21 cellular contexts compared by ENCODE assay signal in genomic region chr1:23788695-23789094, GRCh38. TPM values are rescaled to one million over a fixed set of nuclear protein-coding genes. Genes with fewer than 3 reads are reported as not detected.
DNase-seq lines count a peak whose midpoint lies in the region; ATAC-seq and TF ChIP-seq lines count a peak whose summit lies in the region.
"Had no signal": no experiment of that assay in that cellular context is flagged by ENCODE, and none has a peak within 500 bp of the region (broad histone marks: within the 10 kb centered on the region; RNA-seq: fewer than 3 reads in every experiment).

No MANE protein-coding gene starts in this region.

- H3K36me3 Mint-ChIP-seq in T-helper 2 cell treated with Interferon-gamma antibody and Interleukin-4, amounts not matched to agents 5 μg/mL and 100 μg/mL, for 36 hours (ENCODE audit: low read depth): peaks cover 52% of the 10 kb centered on the region
- peaks cover 28% of the 10 kb centered on the region for H3K36me3 Mint-ChIP-seq in natural killer cell treated with Interleukin-12 subunit alpha and Interleukin-12 subunit beta and Interleukin-15 and Interleukin-18, amount 100 ng/mL, for 72 hours
- peaks cover 19 to 35% of the 10 kb centered on the region in 2 donors for H3K36me3 Mint-ChIP-seq in activated naive CD4-positive, alpha-beta T cell treated with anti-CD3 and anti-CD28 coated beads, Interleukin-2, amount 50 U/mL, for 72 hours

- H3K27ac Mint-ChIP-seq in T-helper 2 cell treated with Interferon-gamma antibody and Interleukin-4, amounts not matched to agents 5 μg/mL and 100 μg/mL, for 36 hours: no peak overlapping the region
- H3K27ac Mint-ChIP-seq in natural killer cell treated with Interleukin-12 subunit alpha and Interleukin-12 subunit beta and Interleukin-15 and Interleukin-18, amount 100 ng/mL, for 72 hours: peak overlapping the region; percentile 65 to 88
- H3K27ac Mint-ChIP-seq in activated naive CD4-positive, alpha-beta T cell treated with anti-CD3 and anti-CD28 coated beads, Interleukin-2, amount 50 U/mL, for 72 hours: no peak overlapping the region

- no peaks in the 10 kb centered on the region for H3K27me3 Mint-ChIP-seq in T-helper 2 cell treated with Interferon-gamma antibody and Interleukin-4, amounts not matched to agents 5 μg/mL and 100 μg/mL, for 36 hours (ENCODE audit: low read depth)
- no peaks in the 10 kb centered on the region for H3K27me3 Mint-ChIP-seq in natural killer cell treated with Interleukin-12 subunit alpha and Interleukin-12 subunit beta and Interleukin-15 and Interleukin-18, amount 100 ng/mL, for 72 hours
- H3K27me3 Mint-ChIP-seq: stimulated activated naive CD8-positive, alpha-beta T cell treated with anti-CD3 and anti-CD28 coated beads, Interleukin-15, amount 100 ng/mL, for 72 hours had no signal

- no peaks in the 10 kb centered on the region for H3K9me3 Mint-ChIP-seq in T-helper 2 cell treated with Interferon-gamma antibody and Interleukin-4, amounts not matched to agents 5 μg/mL and 100 μg/mL, for 36 hours
- no peaks in the 10 kb centered on the region for H3K9me3 Mint-ChIP-seq in natural killer cell treated with Interleukin-12 subunit alpha and Interleukin-12 subunit beta and Interleukin-15 and Interleukin-18, amount 100 ng/mL, for 72 hours
- H3K9me3 Mint-ChIP-seq in activated naive CD4-positive, alpha-beta T cell treated with anti-CD3 and anti-CD28 coated beads, Interleukin-2, amount 50 U/mL, for 72 hours: no peaks in the 10 kb centered on the region
- H3K9me3 Mint-ChIP-seq: stimulated activated naive CD8-positive, alpha-beta T cell treated with anti-CD3 and anti-CD28 coated beads, Interleukin-15, amount 100 ng/mL, for 72 hours had no signal

- H3K9me3 ChIP-seq in RWPE2 (ENCODE audit: severe bottlenecking): no peaks in the 10 kb centered on the region
- H3K9me3 ChIP-seq: HAP-1, heart left ventricle, upper lobe of right lung had no signal

- ATAC-seq in RWPE2 (ENCODE audit: low read depth): no peak
- ATAC-seq in natural killer cell treated with Interleukin-12 subunit alpha and Interleukin-12 subunit beta and Interleukin-15 and Interleukin-18, amount 100 ng/mL, for 72 hours: no peak
- no peak for ATAC-seq in HG03196 (IDR thresholded peaks at IDR 0.05; ENCODE audit: unreplicated experiment)
- no peak for ATAC-seq in activated naive CD4-positive, alpha-beta T cell treated with anti-CD3 and anti-CD28 coated beads, Interleukin-2, amount 50 U/mL, for 72 hours
- ATAC-seq: heart left ventricle; stimulated activated naive CD8-positive, alpha-beta T cell treated with anti-CD3 and anti-CD28 coated beads, Interleukin-15, amount 100 ng/mL, for 72 hours; upper lobe of right lung had no signal

- no peaks in the 10 kb centered on the region for H3K27me3 ChIP-seq in RWPE2 (ENCODE audit: insufficient read depth, poor library complexity, severe bottlenecking)
- H3K27me3 ChIP-seq: cardiac muscle cell, heart left ventricle, upper lobe of right lung had no signal

- H3K4me3 ChIP-seq in RWPE2 (ENCODE audit: severe bottlenecking): no peak overlapping the region
- H3K4me3 ChIP-seq: cardiac muscle cell, HAP-1, heart left ventricle, upper lobe of right lung had no signal

- H3K27ac ChIP-seq in RWPE2 (ENCODE audit: poor library complexity, severe bottlenecking): peak overlapping the region; percentile 91
- H3K27ac ChIP-seq: cardiac muscle cell, upper lobe of right lung had no signal

- H3K36me3 ChIP-seq in RWPE2 (ENCODE audit: low read depth): peaks cover 57% of the 10 kb centered on the region

- peaks cover 12% of the 10 kb centered on the region for H3K4me1 Mint-ChIP-seq in T-helper 2 cell treated with Interferon-gamma antibody and Interleukin-4, amounts not matched to agents 5 μg/mL and 100 μg/mL, for 36 hours (ENCODE audit: low read depth)
- peaks cover 16 to 25% of the 10 kb centered on the region in 2 donors for H3K4me1 Mint-ChIP-seq in natural killer cell treated with Interleukin-12 subunit alpha and Interleukin-12 subunit beta and Interleukin-15 and Interleukin-18, amount 100 ng/mL, for 72 hours (ENCODE audit: low read depth in 2 of 2)

- no peak for TF ChIP-seq CTCF in RWPE2 (IDR thresholded peaks at IDR 0.05; ENCODE audit: poor library complexity, severe bottlenecking)

- no peak for DNase-seq in T-helper 2 cell treated with Interferon-gamma antibody and Interleukin-4, amounts not matched to agents 5 μg/mL and 100 μg/mL, for 36 hours (ENCODE audit: low spot score)
- DNase-seq in T-helper 2 cell (no peak), RWPE2 (ENCODE audit: low spot score) (no peak)
- DNase-seq in natural killer cell treated with Interleukin-12 subunit alpha and Interleukin-12 subunit beta and Interleukin-15 and Interleukin-18, amount 100 ng/mL, for 72 hours (ENCODE audit: low spot score): no peak
- DNase-seq in activated naive CD4-positive, alpha-beta T cell treated with anti-CD3 and anti-CD28 coated beads, Interleukin-2, amount 50 U/mL, for 72 hours (ENCODE audit: low spot score in 2 of 2): no peak
- DNase-seq: 8988T; C1 segment of cervical spinal cord; DMS79; effector memory CD4-positive, alpha-beta T cell; mammary epithelial cell; NCI-H2029 treated with DMSO at 0.1 percent for 48 hours; NCI-H510A; retina; SIG-M5; stimulated activated naive CD8-positive, alpha-beta T cell treated with anti-CD3 and anti-CD28 coated beads, Interleukin-15, amount 100 ng/mL, for 72 hours; T-helper 9 cell; upper lobe of right lung had no signal

- H3K4me1 ChIP-seq in RWPE2 (ENCODE audit: insufficient read depth, poor library complexity, severe bottlenecking): peaks cover 20% of the 10 kb centered on the region

- H3K4me3 Mint-ChIP-seq in T-helper 2 cell treated with Interferon-gamma antibody and Interleukin-4, amounts not matched to agents 5 μg/mL and 100 μg/mL, for 36 hours: peak overlapping the region; percentile 36
- no peak overlapping the region for H3K4me3 Mint-ChIP-seq in natural killer cell treated with Interleukin-12 subunit alpha and Interleukin-12 subunit beta and Interleukin-15 and Interleukin-18, amount 100 ng/mL, for 72 hours

RNA-seq across cellular contexts. Expression of gene LYPLA2, which starts 2.2 kb away (rescaled TPM):
- 100 to 1,000 TPM; 117 to 120 TPM for total RNA-seq in natural killer cell treated with Interleukin-12 subunit alpha and Interleukin-12 subunit beta and Interleukin-15 and Interleukin-18, amount 100 ng/mL, for 72 hours
- 10 to 100 TPM; 73.6 to 78.1 TPM for total RNA-seq in activated naive CD4-positive, alpha-beta T cell treated with anti-CD3 and anti-CD28 coated beads, Interleukin-2, amount 50 U/mL, for 72 hours

RNA-seq across cellular contexts. Expression of gene PITHD1, which starts 10.5 kb away (rescaled TPM):
- 10 to 100 TPM; 68.6 to 77.7 TPM for total RNA-seq in natural killer cell treated with Interleukin-12 subunit alpha and Interleukin-12 subunit beta and Interleukin-15 and Interleukin-18, amount 100 ng/mL, for 72 hours
- 10 to 100 TPM; 68.6 to 94.7 TPM for total RNA-seq in activated naive CD4-positive, alpha-beta T cell treated with anti-CD3 and anti-CD28 coated beads, Interleukin-2, amount 50 U/mL, for 72 hours

RNA-seq across cellular contexts. Expression of gene GALE, which starts 11.9 kb away (rescaled TPM):
- total RNA-seq in natural killer cell treated with Interleukin-12 subunit alpha and Interleukin-12 subunit beta and Interleukin-15 and Interleukin-18, amount 100 ng/mL, for 72 hours: 10 to 100 TPM; 54.3 to 68.1 TPM
- 10 to 100 TPM; 43.6 to 53.2 TPM for total RNA-seq in activated naive CD4-positive, alpha-beta T cell treated with anti-CD3 and anti-CD28 coated beads, Interleukin-2, amount 50 U/mL, for 72 hours

RNA-seq across cellular contexts. Expression of gene HMGCL, which starts 36.5 kb away (rescaled TPM):
- 10 to 100 TPM; 26.1 to 29.1 TPM for total RNA-seq in natural killer cell treated with Interleukin-12 subunit alpha and Interleukin-12 subunit beta and Interleukin-15 and Interleukin-18, amount 100 ng/mL, for 72 hours
- 10 to 100 TPM; 29.0 to 45.3 TPM for total RNA-seq in activated naive CD4-positive, alpha-beta T cell treated with anti-CD3 and anti-CD28 coated beads, Interleukin-2, amount 50 U/mL, for 72 hours

RNA-seq across cellular contexts. Expression of gene ELOA, which starts 45.4 kb away (rescaled TPM):
- 10 to 100 TPM; 74.7 to 84.5 TPM for total RNA-seq in natural killer cell treated with Interleukin-12 subunit alpha and Interleukin-12 subunit beta and Interleukin-15 and Interleukin-18, amount 100 ng/mL, for 72 hours
- 10 to 100 TPM; 30.9 to 33.4 TPM for total RNA-seq in activated naive CD4-positive, alpha-beta T cell treated with anti-CD3 and anti-CD28 coated beads, Interleukin-2, amount 50 U/mL, for 72 hours

Comparison
In these comparisons a context has a peak if more than half of its experiments do, and no peak if none do; other contexts are left out.
1. H3K27ac Mint-ChIP-seq: peak in natural killer cell treated with Interleukin-12 subunit alpha and Interleukin-12 subunit beta and Interleukin-15 and Interleukin-18, amount 100 ng/mL, for 72 hours (2 of 2); none in T-helper 2 cell treated with Interferon-gamma antibody and Interleukin-4, amounts not matched to agents 5 μg/mL and 100 μg/mL, for 36 hours (single experiment) and activated naive CD4-positive, alpha-beta T cell treated with anti-CD3 and anti-CD28 coated beads, Interleukin-2, amount 50 U/mL, for 72 hours (0 of 2).